Comparison of ENCODE assay signal across 1 cellular context in genomic region chr19:40119380-40119779, GRCh38.
A peak's percentile ranks its signal among the peaks of the same experiment; 100 is the strongest.
TF ChIP-seq lines count a peak whose summit lies in the region.

No MANE protein-coding gene starts in this region.

TF ChIP-seq in HepG2, 621 proteins besides CTCF, POLR2A, EP300 and RAD21 (continued from another document):
- TF ChIP-seq MNT (IDR thresholded peaks at IDR 0.05) (no peak), SMYD3 (CRISPR knock-in tag; IDR thresholded peaks at IDR 0.05) (no peak), ZSCAN29 (CRISPR knock-in tag; conservative IDR thresholded peaks at IDR 0.05) (no peak), ZNF296 (CRISPR knock-in tag; conservative IDR thresholded peaks at IDR 0.05) (no peak), ZSCAN22 (CRISPR knock-in tag; IDR thresholded peaks at IDR 0.05) (no peak), SMARCC2 (IDR thresholded peaks at IDR 0.05) (no peak), ZNF513 (CRISPR knock-in tag; conservative IDR thresholded peaks at IDR 0.05) (no peak), GZF1 (CRISPR knock-in tag; IDR thresholded peaks at IDR 0.05) (no peak), ZNF407 (CRISPR knock-in tag; IDR thresholded peaks at IDR 0.05; ENCODE audit: not compliant biosample characterization) (no peak), ZNF235 (CRISPR knock-in tag; IDR thresholded peaks at IDR 0.05; ENCODE audit: borderline replicate concordance) (no peak), DNMT1 (CRISPR knock-in tag; IDR thresholded peaks at IDR 0.05) (no peak), PAWR (CRISPR knock-in tag; IDR thresholded peaks at IDR 0.05; ENCODE audit: borderline replicate concordance) (no peak), ZNF839 (CRISPR knock-in tag; IDR thresholded peaks at IDR 0.05; ENCODE audit: borderline replicate concordance) (no peak), EED (CRISPR knock-in tag; IDR thresholded peaks at IDR 0.05) (no peak), ZNF30 (CRISPR knock-in tag; IDR thresholded peaks at IDR 0.05) (no peak), FOSL2 (CRISPR knock-in tag; IDR thresholded peaks at IDR 0.05) (peak; percentile 55; the same call in 1 of the 2 replicates), ZSCAN31 (CRISPR knock-in tag; IDR thresholded peaks at IDR 0.05; ENCODE audit: low read depth) (no peak), ZBTB39 (CRISPR knock-in tag; IDR thresholded peaks at IDR 0.05) (no peak)
